In genomic region chr1:109484519-109484975, GRCh38 we compare ENCODE assay signal across 8 cellular contexts. TPM values are rescaled to one million over a fixed set of nuclear protein-coding genes. Genes with fewer than 3 reads are reported as not detected.
DNase-seq lines count a peak whose midpoint lies in the region; ATAC-seq and TF ChIP-seq lines count a peak whose summit lies in the region.

No MANE protein-coding gene starts in this region.

- H3K4me3 ChIP-seq in GM12865 (ENCODE audit: low read depth, low read length) (peak overlapping the region; percentile 84), esophagus (ENCODE audit: low read depth in 1 of 2, low read length in 2 of 2) (peak overlapping the region; percentile 60 to 64), parathyroid adenoma (ENCODE audit: low read depth, low read length) (peak overlapping the region; percentile 72)

- peaks cover 5 to 10% of the 10 kb centered on the region in 2 donors for H3K4me1 ChIP-seq in esophagus (ENCODE audit: control insufficient read depth in 2 of 2, insufficient read depth in 2 of 2, low read length in 1 of 2)
- H3K4me1 ChIP-seq in parathyroid adenoma: peaks cover 3% of the 10 kb centered on the region

- H3K79me2 ChIP-seq in parathyroid adenoma: no peaks in the 10 kb centered on the region

- H3K9me3 ChIP-seq in esophagus (ENCODE audit: control insufficient read depth in 2 of 2, insufficient read depth in 1 of 2, low read depth in 1 of 2, low read length in 1 of 2) (no peaks in the 10 kb centered on the region), parathyroid adenoma (ENCODE audit: control insufficient read depth, low read length) (no peaks in the 10 kb centered on the region)

- no peak for TF ChIP-seq CTCF in GM12865 (IDR thresholded peaks at IDR 0.05; ENCODE audit: insufficient read depth, low read depth, low read length, missing control alignments)
- TF ChIP-seq CTCF in parathyroid adenoma (IDR thresholded peaks at IDR 0.05): no peak

- peaks cover 7 to 12% of the 10 kb centered on the region in 2 donors for H3K36me3 ChIP-seq in esophagus (ENCODE audit: control insufficient read depth in 2 of 2, insufficient read depth in 2 of 2, low read length in 1 of 2)
- H3K36me3 ChIP-seq in parathyroid adenoma (ENCODE audit: control insufficient read depth, insufficient read depth, low read length): no peaks in the 10 kb centered on the region

- no peak for ATAC-seq in HG03280 (IDR thresholded peaks at IDR 0.05; ENCODE audit: unreplicated experiment)
- no peak for ATAC-seq in GM21576 (IDR thresholded peaks at IDR 0.05; ENCODE audit: unreplicated experiment)
- no peak for ATAC-seq in GM18858 (IDR thresholded peaks at IDR 0.05; ENCODE audit: unreplicated experiment)

- H2AFZ ChIP-seq in parathyroid adenoma: peak overlapping the region; percentile 83

- no peak overlapping the region for H3K9ac ChIP-seq in parathyroid adenoma

- no peaks in the 10 kb centered on the region for H3K27me3 ChIP-seq in esophagus (ENCODE audit: control insufficient read depth in 1 of 2, insufficient read depth in 2 of 2, low read length in 2 of 2)
- no peaks in the 10 kb centered on the region for H3K27me3 ChIP-seq in parathyroid adenoma (ENCODE audit: control insufficient read depth, insufficient read depth, low read length)

- H3K27ac ChIP-seq in esophagus (ENCODE audit: low read depth in 2 of 2, low read length in 1 of 2) (no peak overlapping the region), parathyroid adenoma (no peak overlapping the region)

- H3K4me2 ChIP-seq in parathyroid adenoma (ENCODE audit: low read length): peak overlapping the region; percentile 98

- DNase-seq in GM12865 (ENCODE audit: low read depth) (peak; percentile 18), RKO (ENCODE audit: low spot score) (peak; percentile 49), kidney glomerular epithelial cell (lab: John Stamatoyannopoulos, UW) (no peak)

- 24 to 25% methylated on average over 15 of the region's 15 CpGs for WGBS in esophagus, 2 donors

RNA-seq across cellular contexts. Expression of gene ATXN7L2, which starts 0.8 kb away (rescaled TPM):
- polyA plus RNA-seq in esophagus: 1 to 10 TPM; 3.6 to 6.4 TPM

RNA-seq across cellular contexts. Expression of gene CYB561D1, which starts 9.3 kb away (rescaled TPM):
- 1 to 10 TPM; 3.7 to 4.8 TPM for polyA plus RNA-seq in esophagus

RNA-seq across cellular contexts. Expression of gene SYPL2, which starts 18.2 kb away (rescaled TPM):
- polyA plus RNA-seq in esophagus: under 1 TPM; 0.16 to 0.38 TPM

RNA-seq across cellular contexts. Expression of gene AMIGO1, which starts 25.0 kb away (rescaled TPM):
- 1 to 10 TPM in 1 of 2 donors, under 1 TPM in 1; 0.71 to 1.6 TPM for polyA plus RNA-seq in esophagus

RNA-seq across cellular contexts. Expression of gene GPR61, which starts 55.1 kb away (rescaled TPM):
- under 1 TPM in 1 of 2 donors, not detected in 1; 0.06 TPM for polyA plus RNA-seq in esophagus
